ENCODE assay signal across 19 cellular contexts in genomic region chr19:50192463-50193211, GRCh38. TPM values are rescaled to one million over a fixed set of nuclear protein-coding genes. Genes with fewer than 3 reads are reported as not detected.
DNase-seq lines count a peak whose midpoint lies in the region; ATAC-seq, FAIRE-seq and TF ChIP-seq lines count a peak whose summit lies in the region.
"Had no signal": no experiment of that assay in that cellular context is flagged by ENCODE, and none has a peak within 500 bp of the region (broad histone marks: within the 10 kb centered on the region; RNA-seq: fewer than 3 reads in every experiment).

No MANE protein-coding gene starts in this region.

- TF ChIP-seq POLR2A in K562 (conservative IDR thresholded peaks at IDR 0.05): no peak

- H3K4me1 ChIP-seq in K562 (replicated peaks in 1 of 2; ENCODE audit: control insufficient read depth in 2 of 2, insufficient read depth in 2 of 2, low read length in 2 of 2): no peaks in the 10 kb centered on the region; a peak in 1 of 5 replicates

- H3K27ac ChIP-seq in K562 (ENCODE audit: extremely low read depth, low read depth, low read length): no peak overlapping the region
- H3K27ac ChIP-seq: BLaER1 treated with 17β-estradiol and CSF1 and Interleukin-3, amounts not matched to agents 10 nM and 100 nM; GM23248; KMS-11 had no signal

- no peaks in the 10 kb centered on the region for H3K36me3 Mint-ChIP-seq in activated naive CD4-positive, alpha-beta T cell treated with anti-CD3 and anti-CD28 coated beads, Interleukin-2, amount 50 U/mL, for 24 hours

- peaks cover 11 to 44% of the 10 kb centered on the region in 2 experiments; a peak in 4 of 5 replicates for H3K27me3 ChIP-seq in K562 (ENCODE audit: control insufficient read depth in 2 of 2, insufficient read depth in 2 of 2, low read length in 2 of 2)
- H3K27me3 ChIP-seq: BLaER1 treated with 17β-estradiol and CSF1 and Interleukin-3, amounts not matched to agents 10 nM and 100 nM had no signal

- H3K27ac Mint-ChIP-seq in activated naive CD4-positive, alpha-beta T cell treated with anti-CD3 and anti-CD28 coated beads, Interleukin-2, amount 50 U/mL, for 24 hours: peak overlapping the region; percentile 24
- H3K27ac Mint-ChIP-seq: CD4-positive, CD25-positive, alpha-beta regulatory T cell; H9; HFFc6 had no signal

- no peaks in the 10 kb centered on the region for H3K9me3 Mint-ChIP-seq in activated naive CD4-positive, alpha-beta T cell treated with anti-CD3 and anti-CD28 coated beads, Interleukin-2, amount 50 U/mL, for 24 hours

- FAIRE-seq in K562 (lab: Jason Lieb, UNC): no peak
- FAIRE-seq: GM12891 had no signal

- H3K79me2 ChIP-seq in K562 (ENCODE audit: control insufficient read depth, insufficient read depth, low read length): no peaks in the 10 kb centered on the region

- no peak overlapping the region for H3K4me3 Mint-ChIP-seq in activated naive CD4-positive, alpha-beta T cell treated with anti-CD3 and anti-CD28 coated beads, Interleukin-2, amount 50 U/mL, for 24 hours
- H3K4me3 Mint-ChIP-seq: CD4-positive, CD25-positive, alpha-beta regulatory T cell; H9; HFFc6 had no signal

- TF ChIP-seq EP300 in Ishikawa (IDR thresholded peaks at IDR 0.05; ENCODE audit: borderline replicate concordance) (no peak), K562 (IDR thresholded peaks at IDR 0.05; ENCODE audit: low read length) (no peak)

- WGBS in K562 (ENCODE audit: insufficient coverage, low coverage, missing lambda C conversion rate): 8% methylated on average over 13 of the region's 13 CpGs

- no peak overlapping the region for H3K9ac ChIP-seq in K562 (ENCODE audit: insufficient read depth in 1 of 2, low read depth in 2 of 2, low read length in 2 of 2)
- H3K9ac ChIP-seq: BLaER1 treated with 17β-estradiol and CSF1 and Interleukin-3, amounts not matched to agents 10 nM and 100 nM; GM23248; KMS-11 had no signal

- no TSS peak for BruUV-seq in K562 (replicated peaks; lab: Mats Ljungman, UMichigan)

- no peaks in the 10 kb centered on the region for H3K9me1 ChIP-seq in K562 (ENCODE audit: control insufficient read depth, insufficient read depth, low read length)

- H4K20me1 ChIP-seq in K562 (replicated peaks; ENCODE audit: control insufficient read depth, insufficient read depth, low read length): no peaks in the 10 kb centered on the region; the same call in 1 of the 2 replicates
- H4K20me1 ChIP-seq: BLaER1 treated with 17β-estradiol and CSF1 and Interleukin-3, amounts not matched to agents 10 nM and 100 nM had no signal

- TF ChIP-seq RAD21 in Ishikawa (IDR thresholded peaks at IDR 0.05; ENCODE audit: low read depth): no peak
- no peak for TF ChIP-seq RAD21 in K562 (CRISPR knock-in tag; conservative IDR thresholded peaks at IDR 0.05 in 1 of 2, IDR thresholded peaks at IDR 0.05 in 1 of 2)

- intact Hi-C loops in K562 (cut with micrococcal nuclease): no loop called here

- in situ Hi-C loops in K562 (cut with MboI): no loop called here

- TF ChIP-seq CTCF in K562 (IDR thresholded peaks at IDR 0.05 in 2 of 3, conservative IDR thresholded peaks at IDR 0.05 in 1 of 3; ENCODE audit: insufficient read depth in 2 of 3, low read depth in 1 of 3, low read length in 3 of 3): no peak

- ATAC-seq in K562: no peak

- DNase-seq in activated naive CD4-positive, alpha-beta T cell (lab: John Stamatoyannopoulos, UW): no peak
- DNase-seq in K562 (ENCODE audit: extremely low read depth in 1 of 4, low spot score in 3 of 4) (no peak), NCI-H2081 (lab: John Stamatoyannopoulos, UW) (no peak), RKO (ENCODE audit: low spot score) (no peak)
- no peak for DNase-seq in activated CD8-positive, alpha-beta memory T cell treated with anti-CD3 and anti-CD28 coated beads, Interleukin-2, amount 50 U/mL, for 48 hours
- DNase-seq: 8988T; ACHN; Calu3; CD4-positive, CD25-positive, alpha-beta regulatory T cell; DMS 273 treated with DMSO at 0.1 percent for 48 hours; GM23248; H9; HFFc6 had no signal

- peaks cover 24% of the 10 kb centered on the region for H3K27me3 Mint-ChIP-seq in activated naive CD4-positive, alpha-beta T cell treated with anti-CD3 and anti-CD28 coated beads, Interleukin-2, amount 50 U/mL, for 24 hours

- H3K4me2 ChIP-seq in K562 (ENCODE audit: insufficient read depth, low read length): no peak overlapping the region
- H3K4me2 ChIP-seq: KMS-11 had no signal

- H3K4me1 Mint-ChIP-seq in activated naive CD4-positive, alpha-beta T cell treated with anti-CD3 and anti-CD28 coated beads, Interleukin-2, amount 50 U/mL, for 24 hours: no peaks in the 10 kb centered on the region
- H3K4me1 Mint-ChIP-seq: H9 had no signal

- no peak overlapping the region for H2AFZ ChIP-seq in K562 (ENCODE audit: low read depth, low read length)
- H2AFZ ChIP-seq: GM23248 had no signal

- POLR2A ChIA-PET in K562 (lab: Yijun Ruan, JAX): interaction anchor here (0.6 to 1.2 kb wide), 3 partner anchors 10 to 475 kb away, joined by 3 to 5 read pairs (median 4); no protein-coding TSS in a partner anchor

- CTCF ChIA-PET in K562 (lab: Yijun Ruan, JAX; ENCODE audit: low intra/inter-chr PET ratio): no interaction called here

- H3K9me3 ChIP-seq in K562 (replicated peaks; ENCODE audit: control insufficient read depth, insufficient read depth, low read depth, low read length): no peaks in the 10 kb centered on the region
- H3K9me3 ChIP-seq: BLaER1 treated with 17β-estradiol and CSF1 and Interleukin-3, amounts not matched to agents 10 nM and 100 nM had no signal

- H3K36me3 ChIP-seq in K562 (ENCODE audit: control insufficient read depth, insufficient read depth, low read length): no peaks in the 10 kb centered on the region
- H3K36me3 ChIP-seq: BLaER1 treated with 17β-estradiol and CSF1 and Interleukin-3, amounts not matched to agents 10 nM and 100 nM had no signal

- H3K4me3 ChIP-seq in K562: no peak overlapping the region
- H3K4me3 ChIP-seq: BLaER1 treated with 17β-estradiol and CSF1 and Interleukin-3, amounts not matched to agents 10 nM and 100 nM; GM23248 had no signal

TF ChIP-seq in Ishikawa, 13 proteins besides CTCF, POLR2A, EP300 and RAD21 (continues in another document):
- TF ChIP-seq FOXM1 (IDR thresholded peaks at IDR 0.05; ENCODE audit: borderline replicate concordance, low read depth): no peak

TF ChIP-seq in K562, 482 proteins besides CTCF, POLR2A, EP300 and RAD21:
- TF ChIP-seq ELF4 (CRISPR knock-in tag; IDR thresholded peaks at IDR 0.05): no peak
- TF ChIP-seq EHMT2 (IDR thresholded peaks at IDR 0.05): 0 out of 2 replicates have a peak, but pooled peaks have one; percentile 38

RNA-seq across cellular contexts. Expression of gene MYH14, which starts 10.8 kb away (rescaled TPM):
- total RNA-seq in K562 (2011; cell fraction: chromatin; rRNA removed; ENCODE audit: low replicate concordance): 0.69 and 0.90 TPM in 2 replicates
- total RNA-seq in K562 (2011; cell fraction: nucleolus; rRNA removed): 0.50 and 1.1 TPM in 2 replicates
- 0.95 and 1.1 TPM in 2 replicates for total RNA-seq in K562 (2011; cell fraction: nucleoplasm; rRNA removed)
- total RNA-seq in K562 (2014; rRNA removed) (0.32 and 0.41 TPM in 2 replicates), K562 (2014; rRNA removed; fragmentation: Illumina TruSeq; extraction: Trizol) (0.04 and 0.06 TPM in 2 replicates), K562 (2015; rRNA removed; fragmentation: Illumina TruSeq; extraction: Trizol) (0.07 and 0.19 TPM in 2 replicates), K562 (2021) (0.74 and 0.86 TPM in 2 replicates)
- polyA plus RNA-seq in K562 (2011; rRNA removed) (0.14 and 0.15 TPM in 2 replicates), K562 (2014; fragmentation: Illumina TruSeq; extraction: Trizol) (0.19 and 0.53 TPM in 2 replicates), K562 (2014; fragmentation: Nextera tagmentation; extraction: Ambion mirVana) (not detected), K562 (2014; rRNA removed) (0.23 and 0.40 TPM in 2 replicates)
- 0.24 TPM in 2 replicates for polyA plus RNA-seq in K562 (2011; cell fraction: cytosol; rRNA removed)
- 0.14 and 0.43 TPM in 2 replicates for polyA plus RNA-seq in K562 (2011; cell fraction: nucleus; rRNA removed)
- polyA plus RNA-seq in K562 (2012): 0.31 and 0.78 TPM in 2 replicates
- polyA minus RNA-seq in K562 (2011; rRNA and poly(A)+ RNA removed): 0.03 and 0.35 TPM in 2 replicates
- polyA minus RNA-seq in K562 (2011; cell fraction: cytosol; rRNA and poly(A)+ RNA removed): not detected in 2 replicates
- 0.13 and 0.44 TPM in 2 replicates for polyA minus RNA-seq in K562 (2011; cell fraction: nucleus; rRNA and poly(A)+ RNA removed)
- total RNA-seq: CD4-positive, CD25-positive, alpha-beta regulatory T cell; GM23248 had no signal
- polyA plus RNA-seq: CD4-positive, CD25-positive, alpha-beta regulatory T cell; GM23248 had no signal

RNA-seq across cellular contexts. Expression of gene IZUMO2, which starts 29.6 kb away (rescaled TPM):
- not detected in 2 replicates for total RNA-seq in K562 (2011; cell fraction: chromatin; rRNA removed; ENCODE audit: low replicate concordance)
- total RNA-seq in K562 (2011; cell fraction: nucleolus; rRNA removed): not detected in 2 replicates
- total RNA-seq in K562 (2011; cell fraction: nucleoplasm; rRNA removed): not detected in 2 replicates
- total RNA-seq in K562 (2014; rRNA removed): not detected in 2 replicates
- total RNA-seq in K562 (2014; rRNA removed; fragmentation: Illumina TruSeq; extraction: Trizol): not detected in 2 replicates
- total RNA-seq in K562 (2015; rRNA removed; fragmentation: Illumina TruSeq; extraction: Trizol): not detected in 2 replicates
- total RNA-seq in K562 (2021): not detected in 2 replicates
- polyA plus RNA-seq in K562 (2011; rRNA removed): not detected in 2 replicates
- polyA plus RNA-seq in K562 (2011; cell fraction: cytosol; rRNA removed): not detected in 2 replicates
- polyA plus RNA-seq in K562 (2011; cell fraction: nucleus; rRNA removed): not detected in 2 replicates
- not detected in 2 replicates for polyA plus RNA-seq in K562 (2012)
- polyA plus RNA-seq in K562 (2014; fragmentation: Illumina TruSeq; extraction: Trizol): not detected in 2 replicates
- polyA plus RNA-seq in K562 (2014; fragmentation: Nextera tagmentation; extraction: Ambion mirVana): not detected
- not detected in 2 replicates for polyA plus RNA-seq in K562 (2014; rRNA removed)
- polyA minus RNA-seq in K562 (2011; rRNA and poly(A)+ RNA removed): not detected in 2 replicates
- not detected in 2 replicates for polyA minus RNA-seq in K562 (2011; cell fraction: cytosol; rRNA and poly(A)+ RNA removed)
- not detected in 2 replicates for polyA minus RNA-seq in K562 (2011; cell fraction: nucleus; rRNA and poly(A)+ RNA removed)
- total RNA-seq: Calu3; CD4-positive, CD25-positive, alpha-beta regulatory T cell; Daoy; GM23248; H9; HFFc6 had no signal
- polyA plus RNA-seq: CD4-positive, CD25-positive, alpha-beta regulatory T cell; GM23248 had no signal
